Comparison of ENCODE assay signal across 8 cellular contexts in genomic region chr12:104456950-104457745, GRCh38. TPM values are rescaled to one million over a fixed set of nuclear protein-coding genes. Genes with fewer than 3 reads are reported as not detected.
DNase-seq lines count a peak whose midpoint lies in the region; TF ChIP-seq lines count a peak whose summit lies in the region.

No MANE protein-coding gene starts in this region.

- peak overlapping the region; percentile 98 for H3K4me2 ChIP-seq in GM23248 (ENCODE audit: unreplicated experiment)
- H3K4me2 ChIP-seq in Karpas-422 (ENCODE audit: low read depth, low read length, poor library complexity, severe bottlenecking), result peak overlapping the region; percentile 69

- H3K9me2 ChIP-seq in GM23248 (ENCODE audit: insufficient read depth), result no peaks in the 10 kb centered on the region
- H3K9me2 ChIP-seq in Karpas-422 (replicated peaks; ENCODE audit: insufficient read depth, low read length), result no peaks in the 10 kb centered on the region

- peaks cover 29% of the 10 kb centered on the region for H3K4me1 ChIP-seq in GM23248 (ENCODE audit: insufficient read depth)
- H3K4me1 ChIP-seq in Karpas-422 (ENCODE audit: low read length), result peaks cover 9% of the 10 kb centered on the region
- H3K4me1 ChIP-seq in SJCRH30, result peaks cover 9% of the 10 kb centered on the region
- peaks cover 34% of the 10 kb centered on the region for H3K4me1 ChIP-seq in adipocyte (ENCODE audit: control insufficient read depth, insufficient read depth, low read length)
- no peaks in the 10 kb centered on the region for H3K4me1 ChIP-seq in ovary (ENCODE audit: insufficient read depth)

- H3K9ac ChIP-seq in GM23248 (peak overlapping the region; percentile 85), Karpas-422 (ENCODE audit: low read length) (0 out of 2 replicates have a peak overlapping the region, but pooled peaks have one; percentile 30), adipocyte (ENCODE audit: low read length) (peak overlapping the region; percentile 89)

- H3K27ac ChIP-seq in GM23248 (peak overlapping the region; percentile 68), Karpas-422 (ENCODE audit: low read length) (no peak overlapping the region), SJCRH30 (peak overlapping the region; percentile 67), ovary (peak overlapping the region; percentile 39 to 57)

- H2AFZ ChIP-seq in GM23248 (peak overlapping the region; percentile 96), Karpas-422 (ENCODE audit: low read length) (no peak overlapping the region)

- in situ Hi-C loops in GM23248 (cut with MboI), result no loop called here

- H4K20me1 ChIP-seq in GM23248 (ENCODE audit: insufficient read depth) (no peaks in the 10 kb centered on the region), Karpas-422 (ENCODE audit: insufficient read depth, low read depth, low read length) (no peaks in the 10 kb centered on the region)

- DNase-seq in GM03348 (ENCODE audit: low spot score) (peak; percentile 69), GM23248 (peak; percentile 79), Karpas-422 (no peak), SJCRH30 (peak; percentile 64 to 79), adipocyte (ENCODE audit: low read depth) (peak; percentile 80), cardiac septum (ENCODE audit: low spot score) (peak; percentile 89), ovary (peak; percentile 63 to 80 (median 66)), MV-4-11 (lab: John Stamatoyannopoulos, UW) (no peak)

- WGBS in GM23248 (ENCODE audit: low coverage in 1 of 2, low lambda C conversion rate in 2 of 2, missing lambda C conversion rate in 2 of 2), 2 experiments, result 0 to 1% methylated on average over 41 to 54 of the region's 71 CpGs
- 0% methylated on average over 59 to 71 of the region's 71 CpGs for WGBS in ovary, 3 donors

- no peak for TF ChIP-seq EP300 in ovary (IDR thresholded peaks at IDR 0.05)

- H3K36me3 ChIP-seq in GM23248 (ENCODE audit: low read depth) (no peaks in the 10 kb centered on the region), Karpas-422 (ENCODE audit: insufficient read depth, low read length) (no peaks in the 10 kb centered on the region), SJCRH30 (0 out of 2 replicates have a peak, but pooled peaks cover 3% of the 10 kb centered on the region), adipocyte (ENCODE audit: control insufficient read depth, insufficient read depth, low read length, severe bottlenecking) (no peaks in the 10 kb centered on the region), ovary (no peaks in the 10 kb centered on the region)

- H3K27me3 ChIP-seq in GM23248 (replicated peaks; ENCODE audit: insufficient read depth), result no peaks in the 10 kb centered on the region
- no peaks in the 10 kb centered on the region for H3K27me3 ChIP-seq in Karpas-422 (ENCODE audit: low read length)
- no peaks in the 10 kb centered on the region for H3K27me3 ChIP-seq in SJCRH30
- H3K27me3 ChIP-seq in adipocyte (replicated peaks; ENCODE audit: control insufficient read depth, insufficient read depth, low read length), result no peaks in the 10 kb centered on the region
- H3K27me3 ChIP-seq in ovary, result no peaks in the 10 kb centered on the region

- peak; percentile 24 for TF ChIP-seq POLR2A in ovary (IDR thresholded peaks at IDR 0.05)

- TF ChIP-seq CTCF in ovary (IDR thresholded peaks at IDR 0.05), result peak in 2 of 3 donors; percentile 31 to 41

- intact Hi-C loops in cardiac septum (cut with DNase I), result loop anchor here (2.0 to 5.0 kb wide), 5 partner anchors 75 to 415 kb away; no protein-coding TSS in a partner anchor
- intact Hi-C loops in ovary (cut with DNase I), result loop anchor here in 1 of 4 donors (10.0 kb wide), 1 partner anchor 408 kb away; no protein-coding TSS in a partner anchor

- H3K79me2 ChIP-seq in GM23248 (ENCODE audit: insufficient read depth) (peaks cover 48% of the 10 kb centered on the region), Karpas-422 (ENCODE audit: low read length) (no peaks in the 10 kb centered on the region)

- no peaks in the 10 kb centered on the region for H3K9me3 ChIP-seq in GM23248 (ENCODE audit: low read depth)
- no peaks in the 10 kb centered on the region for H3K9me3 ChIP-seq in Karpas-422 (ENCODE audit: low read length)
- no peaks in the 10 kb centered on the region for H3K9me3 ChIP-seq in SJCRH30 (replicated peaks)
- H3K9me3 ChIP-seq in adipocyte (ENCODE audit: control insufficient read depth, low read length), result no peaks in the 10 kb centered on the region
- no peaks in the 10 kb centered on the region for H3K9me3 ChIP-seq in ovary

- peaks cover 22% of the 10 kb centered on the region for H3F3A ChIP-seq in GM23248 (ENCODE audit: insufficient read depth)

- peak overlapping the region; percentile 98 for H3K4me3 ChIP-seq in GM23248
- peak overlapping the region; percentile 57; the same call in 1 of the 2 replicates for H3K4me3 ChIP-seq in Karpas-422 (ENCODE audit: low read length)
- H3K4me3 ChIP-seq in SJCRH30, result peak overlapping the region; percentile 91
- peak overlapping the region; percentile 84 for H3K4me3 ChIP-seq in adipocyte (ENCODE audit: low read length)
- peak overlapping the region; percentile 72 for H3K4me3 ChIP-seq in ovary

RNA-seq across cellular contexts. Expression of gene CHST11, which starts 0.4 kb away (rescaled TPM):
- total RNA-seq in GM23248 (2014; rRNA removed; shearing (Covaris generic)), result 5.4 and 18.1 TPM in 2 replicates
- polyA plus RNA-seq in GM23248 (2016; fragmentation: Nextera tagmentation; extraction: Ambion mirVana) (3.7 TPM in 2 replicates), ovary (10 to 100 TPM in 1 of 2 donors, 1 to 10 TPM in 1; 4.0 to 23.7 TPM)
- not detected in 2 replicates for total RNA-seq in Karpas-422 (2014; rRNA removed; shearing (Covaris generic); ENCODE audit: low replicate concordance)
- total RNA-seq in SJCRH30 (2014; rRNA removed; shearing (Covaris generic)), result 31.8 and 37.0 TPM in 2 replicates
- total RNA-seq in cardiac septum (6.1 TPM), ovary (10 to 100 TPM in 5 of 7 donors, 1 to 10 TPM in 2; 4.2 to 39.9 (median 20.1) TPM)

Comparison
In these comparisons a context has a peak if more than half of its experiments do, and no peak if none do; other contexts are left out.
1. DNase-seq: peak in GM03348 (single experiment), GM23248 (single experiment), SJCRH30 (2 of 2), adipocyte (single experiment), cardiac septum (single experiment) and ovary (5 of 5); none in Karpas-422 (single experiment) and MV-4-11 (single experiment).
2. H3K9ac ChIP-seq: peak in every context shown above with its lines; median percentile 89 in adipocyte; 85 in GM23248; 30 in Karpas-422.
3. Peak in every context shown above with its lines, with median percentiles within 50 percentile points of each other: H3K4me3 ChIP-seq.